ENCODE assay signal across 20 cellular contexts in the genomic region with DNA sequence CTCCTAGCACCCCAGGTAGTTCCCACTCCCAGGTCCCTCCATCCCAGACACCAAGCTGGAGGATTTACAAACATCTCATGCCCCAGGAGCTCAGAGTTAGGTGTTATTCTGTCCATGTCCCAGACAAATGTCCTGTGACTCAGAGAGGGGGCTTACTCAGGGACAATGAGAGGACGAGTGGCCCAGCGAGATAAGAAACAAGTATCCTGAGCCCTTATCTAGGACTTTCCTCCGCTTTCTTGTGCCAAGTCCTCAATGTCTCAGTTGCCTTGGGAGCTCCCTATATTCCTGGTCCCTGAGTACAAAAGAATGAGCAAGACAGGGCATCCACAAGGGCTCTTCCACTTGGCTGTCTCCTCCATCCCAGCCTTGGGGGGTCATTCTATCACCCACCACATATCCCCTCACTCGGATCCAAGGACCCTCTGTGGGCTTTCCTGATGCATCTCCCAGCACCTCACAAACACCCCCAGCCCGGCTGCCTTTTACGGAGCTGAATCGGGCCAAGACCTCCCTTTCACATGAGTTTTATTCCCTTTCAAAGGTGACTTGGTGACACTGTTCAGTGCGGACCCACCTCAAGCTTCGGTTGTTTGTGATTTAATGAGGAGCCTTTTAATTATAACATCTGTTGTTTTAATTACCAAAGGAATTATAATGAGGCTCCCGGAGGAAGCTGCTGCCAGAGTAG.
DNase-seq lines count a peak whose midpoint lies in the region; ATAC-seq, FAIRE-seq and TF ChIP-seq lines count a peak whose summit lies in the region.
"Had no signal": no experiment of that assay in that cellular context is flagged by ENCODE, and none has a peak within 500 bp of the region (broad histone marks: within the 10 kb centered on the region; RNA-seq: fewer than 3 reads in every experiment).

No MANE protein-coding gene starts in this region.

- H3K36me3 ChIP-seq in right lobe of liver (no peaks in the 10 kb centered on the region), HepG2 (replicated peaks in 1 of 2; ENCODE audit: control insufficient read depth in 1 of 2, insufficient read depth in 2 of 2, low read length in 2 of 2) (no peaks in the 10 kb centered on the region), endothelial cell of umbilical vein (ENCODE audit: control insufficient read depth in 2 of 2, extremely low read depth in 1 of 2, insufficient read depth in 2 of 2, low read length in 2 of 2) (no peaks in the 10 kb centered on the region), mesodermal cell (ENCODE audit: control insufficient read depth, insufficient read depth, low read length) (no peaks in the 10 kb centered on the region), thoracic aorta (no peaks in the 10 kb centered on the region)

- CTCF ChIA-PET in HepG2 (lab: Yijun Ruan, JAX; ENCODE audit: low intra/inter-chr PET ratio, low total read pairs) (no interaction called here), endothelial cell of umbilical vein (lab: Charles Lee) (interaction anchor here (1.0 to 2.3 kb wide), 9 partner anchors 13 to 398 kb away, joined by 3 to 7 read pairs (median 4); no protein-coding TSS in a partner anchor)

- TF ChIP-seq RAD21 in HepG2 (CRISPR knock-in tag; IDR thresholded peaks at IDR 0.05) = no peak

- no peak for FAIRE-seq in HepG2 (lab: Jason Lieb, UNC)
- peak; percentile 97 for FAIRE-seq in endothelial cell of umbilical vein (lab: Jason Lieb, UNC)
- FAIRE-seq: A549, GM12892, GM18507, H54 had no signal

- H3K9me3 ChIP-seq in right lobe of liver = no peaks in the 10 kb centered on the region
- H3K9me3 ChIP-seq in HepG2 (ENCODE audit: low read length) = peaks cover 7% of the 10 kb centered on the region; the same call in 1 of the 2 replicates
- H3K9me3 ChIP-seq in endothelial cell of umbilical vein (replicated peaks; ENCODE audit: control insufficient read depth, insufficient read depth, low read length) = no peaks in the 10 kb centered on the region
- no peaks in the 10 kb centered on the region for H3K9me3 ChIP-seq in mesodermal cell (ENCODE audit: control insufficient read depth, low read length)
- H3K9me3 ChIP-seq in thoracic aorta = no peaks in the 10 kb centered on the region

- no peak for TF ChIP-seq POLR2A in right lobe of liver (IDR thresholded peaks at IDR 0.05)
- TF ChIP-seq POLR2A in HepG2 (IDR thresholded peaks at IDR 0.05; ENCODE audit: insufficient read depth in 1 of 2, low read depth in 2 of 2, low read length in 2 of 2) = no peak
- peak; percentile 37 for TF ChIP-seq POLR2A in endothelial cell of umbilical vein (IDR thresholded peaks at IDR 0.05; ENCODE audit: low read depth, low read length)

- ATAC-seq in right lobe of liver (peak; percentile 60 to 88 (median 73)), HepG2 (no peak), thoracic aorta (ENCODE audit: insufficient number of reproducible peaks, low FRiP score, low read depth) (peak; percentile 28), HG02852 (IDR thresholded peaks at IDR 0.05; ENCODE audit: unreplicated experiment) (no peak)
- ATAC-seq: A549, GM23338 had no signal

- H3K79me2 ChIP-seq in HepG2 (ENCODE audit: insufficient read depth, low read length) (no peaks in the 10 kb centered on the region), endothelial cell of umbilical vein (ENCODE audit: control insufficient read depth, insufficient read depth, low read length) (no peaks in the 10 kb centered on the region)

- 47% methylated on average over 9 of the region's 10 CpGs for WGBS in right lobe of liver (ENCODE audit: insufficient coverage, low coverage, low lambda C conversion rate, missing lambda C conversion rate)
- 22% methylated on average over 10 of the region's 10 CpGs for WGBS in HepG2 (ENCODE audit: low lambda C conversion rate)
- 86 to 93% methylated on average over 7 to 8 of the region's 10 CpGs for WGBS in mesodermal cell (ENCODE audit: insufficient coverage in 2 of 2), 2 experiments

- H3K9ac ChIP-seq in HepG2 (ENCODE audit: insufficient read depth, low read depth, low read length) (no peak overlapping the region), endothelial cell of umbilical vein (replicated peaks; ENCODE audit: extremely low read depth, insufficient read depth, low read length) (peak overlapping the region; percentile 64)

- no peak for TF ChIP-seq EP300 in HepG2 (IDR thresholded peaks at IDR 0.05; ENCODE audit: low read depth in 2 of 2, low read length in 2 of 2)
- TF ChIP-seq EP300 in HepG2 (CRISPR knock-in tag; IDR thresholded peaks at IDR 0.05; ENCODE audit: borderline replicate concordance) = no peak

- H3K4me2 ChIP-seq in HepG2 (ENCODE audit: low read depth, low read length) (no peak overlapping the region), endothelial cell of umbilical vein (ENCODE audit: insufficient read depth, low read length) (peak overlapping the region; percentile 24)
- H3K4me2 ChIP-seq: A549, GM23338 had no signal

- in situ Hi-C loops in HepG2 (cut with HindIII; ENCODE audit: extremely low pct_ligation_motif_present, low pct_unique_long_range_greater_than_20kb) = no loop called here

- H2AFZ ChIP-seq in HepG2 (ENCODE audit: low read length) (no peak overlapping the region), endothelial cell of umbilical vein (ENCODE audit: low read depth, low read length) (no peak overlapping the region)
- H2AFZ ChIP-seq: GM23338 had no signal

- H3K27ac ChIP-seq in right lobe of liver (no peak overlapping the region), HepG2 (ENCODE audit: extremely low read length, insufficient read depth, low read length) (no peak overlapping the region), endothelial cell of umbilical vein (ENCODE audit: insufficient read depth, low read depth, low read length) (peak overlapping the region; percentile 92), mesodermal cell (ENCODE audit: low read depth, low read length, severe bottlenecking) (peak overlapping the region; percentile 23), thoracic aorta (no peak overlapping the region)
- H3K27ac ChIP-seq: 22Rv1, A549, C4-2B had no signal

- POLR2A ChIA-PET in HepG2 (lab: Yijun Ruan, JAX) (no interaction called here), endothelial cell of umbilical vein (lab: Charles Lee) (interaction anchor here (1.9 kb wide), 1 partner anchor 13 kb away, joined by 13 read pairs; no protein-coding TSS in a partner anchor)

- DNase-seq in right lobe of liver (no peak), HepG2 (ENCODE audit: low spot score) (no peak), endothelial cell of umbilical vein (ENCODE audit: low read depth, low spot score) (peak; percentile 94), thoracic aorta (ENCODE audit: low spot score) (no peak), CD1c-positive myeloid dendritic cell (ENCODE audit: extremely low spot score) (no peak)
- DNase-seq in central memory CD4-positive, alpha-beta T cell = no peak
- DNase-seq: AML-193; CD4-positive, alpha-beta memory T cell; DMS153; DMS79; GDM1 had no signal

- H3K4me1 ChIP-seq in right lobe of liver (no peaks in the 10 kb centered on the region), HepG2 (ENCODE audit: insufficient read depth, low read length) (no peaks in the 10 kb centered on the region), endothelial cell of umbilical vein (ENCODE audit: control insufficient read depth, extremely low read depth, insufficient read depth, low read length) (peaks cover 24% of the 10 kb centered on the region), mesodermal cell (ENCODE audit: control insufficient read depth, insufficient read depth, low read length, poor library complexity, severe bottlenecking) (peaks cover 5% of the 10 kb centered on the region), thoracic aorta (ENCODE audit: control insufficient read depth in 1 of 2, low read depth in 2 of 2) (no peaks in the 10 kb centered on the region)

- H3K4me3 ChIP-seq in right lobe of liver = no peak overlapping the region
- no peak overlapping the region for H3K4me3 ChIP-seq in HepG2 (replicated peaks in 1 of 3; ENCODE audit: insufficient read depth in 1 of 3, low read depth in 2 of 3, low read length in 3 of 3)
- no peak overlapping the region for H3K4me3 ChIP-seq in endothelial cell of umbilical vein (replicated peaks in 1 of 3; ENCODE audit: insufficient read depth in 1 of 3, low read depth in 1 of 3, low read length in 3 of 3)
- H3K4me3 ChIP-seq in mesodermal cell (ENCODE audit: extremely low read depth, insufficient read depth, low read length, poor library complexity, severe bottlenecking) = no peak overlapping the region
- no peak overlapping the region for H3K4me3 ChIP-seq in thoracic aorta
- H3K4me3 ChIP-seq: A549, GM23338 had no signal

- no TSS peak for BruUV-seq in HepG2 (replicated peaks; lab: Mats Ljungman, UMichigan)
- BruUV-seq in endothelial cell of umbilical vein (replicated peaks; lab: Mats Ljungman, UMichigan) = TSS peak; percentile 60

- TF ChIP-seq CTCF in right lobe of liver (IDR thresholded peaks at IDR 0.05) (no peak), HepG2 (CRISPR knock-in tag; IDR thresholded peaks at IDR 0.05) (no peak), endothelial cell of umbilical vein (IDR thresholded peaks at IDR 0.05; ENCODE audit: extremely low read depth in 1 of 2, insufficient read depth in 1 of 2, low read depth in 1 of 2, low read length in 2 of 2) (no peak), thoracic aorta (IDR thresholded peaks at IDR 0.05) (no peak)

- intact Hi-C loops in right lobe of liver (cut with DNase I) (no loop called here), HepG2 (cut with micrococcal nuclease; ENCODE audit: unreplicated experiment) (no loop called here), endothelial cell of umbilical vein (cut with micrococcal nuclease) (loop anchor here (1.0 to 2.0 kb wide), 7 partner anchors 12 to 359 kb away; no protein-coding TSS in a partner anchor)

- dilution Hi-C loops in endothelial cell of umbilical vein (cut with MboI; ENCODE audit: extremely low pct_ligation_motif_present, low sequenced_read_pairs) = no loop called here

- H3K9me1 ChIP-seq in endothelial cell of umbilical vein (replicated peaks; ENCODE audit: control insufficient read depth, extremely low read depth, insufficient read depth, low read length) = no peaks in the 10 kb centered on the region

- no peaks in the 10 kb centered on the region for H4K20me1 ChIP-seq in HepG2 (ENCODE audit: insufficient read depth, low read length)
- no peaks in the 10 kb centered on the region for H4K20me1 ChIP-seq in endothelial cell of umbilical vein (replicated peaks; ENCODE audit: control insufficient read depth, extremely low read depth, insufficient read depth, low read length)

- no peaks in the 10 kb centered on the region for H3K27me3 ChIP-seq in right lobe of liver
- H3K27me3 ChIP-seq in HepG2 (ENCODE audit: control insufficient read depth in 1 of 2, insufficient read depth in 2 of 2, low read length in 2 of 2) = peaks cover 0 to 10% of the 10 kb centered on the region in 2 experiments; a peak in 1 of 5 replicates
- no peaks in the 10 kb centered on the region for H3K27me3 ChIP-seq in endothelial cell of umbilical vein (ENCODE audit: control insufficient read depth in 2 of 2, insufficient read depth in 2 of 2, low read length in 2 of 2)
- no peaks in the 10 kb centered on the region for H3K27me3 ChIP-seq in thoracic aorta (replicated peaks; ENCODE audit: insufficient read depth)

TF ChIP-seq in HepG2, 621 proteins besides CTCF, POLR2A, EP300 and RAD21 (continues in another document):
- TF ChIP-seq FIP1L1 (IDR thresholded peaks at IDR 0.05; ENCODE audit: borderline replicate concordance, insufficient read depth, low read depth, low read length) = no peak

TF ChIP-seq in endothelial cell of umbilical vein, 7 proteins besides CTCF, POLR2A, EP300 and RAD21 (continues in another document):
- no peak for TF ChIP-seq MYC (IDR thresholded peaks at IDR 0.05; ENCODE audit: low read depth, low read length)

Comparison
In these comparisons a context has a peak if more than half of its experiments do, and no peak if none do; other contexts are left out.
1. ATAC-seq: peak in right lobe of liver (4 of 4) and thoracic aorta (single experiment); none in HepG2 (single experiment) and HG02852 (single experiment).
2. H3K27ac ChIP-seq: peak in endothelial cell of umbilical vein (single experiment) and mesodermal cell (single experiment); none in right lobe of liver (0 of 3), HepG2 (single experiment) and thoracic aorta (0 of 2).